ENCODE assay signal across 9 cellular contexts in the genomic region with DNA sequence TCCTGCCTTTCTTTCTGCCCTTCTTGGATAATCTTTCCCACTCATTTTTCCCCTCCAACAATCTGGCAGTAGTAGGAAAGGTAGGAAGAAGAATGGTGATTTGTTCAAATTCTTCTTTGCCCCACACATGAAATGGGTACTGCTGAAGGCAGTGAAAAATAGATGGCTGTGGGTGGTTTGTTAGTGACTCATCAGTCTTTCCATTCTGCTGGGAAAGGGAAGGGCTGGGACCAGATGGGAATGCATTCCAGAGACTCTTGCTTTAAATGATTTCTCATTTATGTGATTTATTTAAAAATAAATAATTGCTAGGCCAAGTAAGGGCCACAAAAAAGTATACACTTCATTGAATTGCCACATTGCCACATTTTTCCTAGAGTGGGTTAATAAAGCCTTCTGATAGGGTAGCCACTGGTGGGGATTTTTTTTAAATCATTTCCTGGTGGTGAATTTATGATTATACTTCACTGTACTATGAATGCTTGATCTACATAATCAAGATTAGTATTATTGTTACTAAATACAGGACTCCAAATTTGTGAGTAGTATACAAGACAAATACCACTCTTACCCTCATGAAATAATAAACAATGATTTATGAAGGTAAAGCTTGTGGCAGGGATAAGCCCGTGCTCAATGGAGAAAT.
A peak's percentile ranks its signal among the peaks of the same experiment; 100 is the strongest.
DNase-seq lines count a peak whose midpoint lies in the region; TF ChIP-seq lines count a peak whose summit lies in the region.
"Had no signal": no experiment of that assay in that cellular context is flagged by ENCODE, and none has a peak within 500 bp of the region (broad histone marks: within the 10 kb centered on the region; RNA-seq: fewer than 3 reads in every experiment).

No MANE protein-coding gene starts in this region.

- peaks cover 31% of the 10 kb centered on the region for H3K79me2 ChIP-seq in PC-9 (ENCODE audit: low read depth)

- no peaks in the 10 kb centered on the region for H4K20me1 ChIP-seq in PC-9 (ENCODE audit: insufficient read depth)

- peaks cover 23% of the 10 kb centered on the region for H3K4me1 ChIP-seq in PC-9 (replicated peaks; ENCODE audit: insufficient read depth)

- peak overlapping the region; percentile 51 for H3K4me2 ChIP-seq in PC-9

- no peak overlapping the region for H2AFZ ChIP-seq in PC-9

- TF ChIP-seq CTCF in AG09319 (IDR thresholded peaks at IDR 0.05; ENCODE audit: low read depth, low read length) (no peak), PC-9 (conservative IDR thresholded peaks at IDR 0.05) (no peak)

- no peaks in the 10 kb centered on the region for H3K27me3 ChIP-seq in PC-9 (ENCODE audit: insufficient read depth, low read depth)
- H3K27me3 ChIP-seq in H7 (ENCODE audit: control insufficient read depth, insufficient read depth, low read length) = no peaks in the 10 kb centered on the region

- POLR2A ChIA-PET in PC-9 (lab: Charles Lee; ENCODE audit: unreplicated experiment) = interaction anchor here (0.5 to 0.6 kb wide), 2 partner anchors 42 to 148 kb away, joined by 7 to 32 read pairs; no protein-coding TSS in a partner anchor

- intact Hi-C loops in PC-9 (cut with micrococcal nuclease; ENCODE audit: unreplicated experiment) = loop anchor here (2.0 kb wide), 1 partner anchor 41 kb away; no protein-coding TSS in a partner anchor

- H3K9me2 ChIP-seq in PC-9 (ENCODE audit: insufficient read depth) = no peaks in the 10 kb centered on the region

- H3F3A ChIP-seq in PC-9 (ENCODE audit: insufficient read depth, low read depth) = peaks cover 15% of the 10 kb centered on the region; the same call in 1 of the 2 replicates

- H3K27ac ChIP-seq in PC-9 = peak overlapping the region; percentile 66
- peak overlapping the region; percentile 68 for H3K27ac ChIP-seq in epithelial cell of prostate

- BruUV-seq in PC-9 (replicated peaks; lab: Mats Ljungman, UMichigan) = TSS peak; percentile 75

- DNase-seq in AG09319 (ENCODE audit: extremely low read depth, low read depth) = peak; percentile 73
- DNase-seq in PC-9 = peak; percentile 29 to 56
- DNase-seq in epithelial cell of prostate (ENCODE audit: low read depth, low spot score) = no peak
- peak; percentile 90 for DNase-seq in myocyte (ENCODE audit: low read depth)
- no peak for DNase-seq in H7
- DNase-seq in NCI-H510A treated with DMSO at 0.1 percent for 48 hours (lab: John Stamatoyannopoulos, UW) = no peak
- no peak for DNase-seq in DMS114 treated with DMSO at 0.1 percent for 48 hours (lab: John Stamatoyannopoulos, UW; ENCODE audit: unreplicated experiment)
- DNase-seq in NCI-H510A (lab: John Stamatoyannopoulos, UW) = no peak
- DNase-seq: activated CD4-positive, alpha-beta T cell treated with anti-CD3 and anti-CD28 coated beads, Interleukin-2, amount 50 U/mL, for 48 hours had no signal

- H3K36me3 ChIP-seq in PC-9 (ENCODE audit: low read depth) (no peaks in the 10 kb centered on the region), H7 (replicated peaks; ENCODE audit: control insufficient read depth, insufficient read depth, low read length) (no peaks in the 10 kb centered on the region)

- H3K4me3 ChIP-seq in PC-9 (no peak overlapping the region), H7 (ENCODE audit: insufficient read depth, low read depth, low read length) (no peak overlapping the region)

- CTCF ChIA-PET in PC-9 (lab: Charles Lee) = interaction anchor here (0.6 to 0.8 kb wide), 2 partner anchors 18 to 30 kb away, joined by 3 read pairs; no protein-coding TSS in a partner anchor

- no peaks in the 10 kb centered on the region for H3K9me3 ChIP-seq in PC-9 (ENCODE audit: insufficient read depth, low read depth)

Comparison
In these comparisons a context has a peak if more than half of its experiments do, and no peak if none do; other contexts are left out.
1. DNase-seq: peak in AG09319 (single experiment), PC-9 (2 of 2) and myocyte (single experiment); none in epithelial cell of prostate (single experiment), H7 (single experiment), NCI-H510A treated with DMSO at 0.1 percent for 48 hours (single experiment), DMS114 treated with DMSO at 0.1 percent for 48 hours (single experiment) and NCI-H510A (single experiment).